ENCODE assay signal across 25 cellular contexts in the genomic region with DNA sequence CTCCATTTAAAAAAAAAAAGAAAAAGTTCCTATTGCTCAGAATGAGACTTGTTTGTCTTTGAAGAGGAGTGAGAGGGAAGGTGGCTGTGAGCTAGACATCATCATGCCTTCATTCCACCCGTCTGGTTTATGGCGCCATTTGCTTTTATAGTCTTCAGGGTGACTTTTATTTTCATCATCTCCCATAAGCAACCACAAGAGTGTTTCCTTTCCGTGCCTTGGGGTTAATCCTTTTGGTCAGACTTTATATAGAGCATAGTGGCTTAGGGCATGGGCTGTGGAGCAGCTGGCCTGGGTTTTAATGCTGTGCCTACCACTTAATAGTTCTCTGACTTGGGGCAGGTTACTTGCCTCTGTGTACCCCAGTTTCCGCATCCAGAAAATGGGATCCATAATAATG.
"Had no signal": no experiment of that assay in that cellular context is flagged by ENCODE, and none has a peak within 500 bp of the region (broad histone marks: within the 10 kb centered on the region; RNA-seq: fewer than 3 reads in every experiment).

No MANE protein-coding gene starts in this region.

- H2AFZ ChIP-seq: hepatocyte, neural progenitor cell, parathyroid adenoma had no signal

- H3K36me3 ChIP-seq: neural progenitor cell, uterus had no signal

- H3K27me3 Mint-ChIP-seq: central memory CD8-positive, alpha-beta T cell; naive thymus-derived CD8-positive, alpha-beta T cell; type B pancreatic cell had no signal

- H3K9ac ChIP-seq: neural progenitor cell, parathyroid adenoma had no signal

- H3K27ac Mint-ChIP-seq: activated naive CD4-positive, alpha-beta T cell treated with anti-CD3 and anti-CD28 coated beads, Interleukin-2, amount 50 U/mL, for 72 hours; activated T-cell treated with anti-CD3 and anti-CD28 coated beads, Interleukin-2, amount 50 U/mL, for 72 hours; neural progenitor cell had no signal

- H3K4me1 ChIP-seq: gastroesophageal sphincter, neural progenitor cell, parathyroid adenoma, uterus had no signal

- DNase-seq: activated CD4-positive, alpha-beta T cell treated with anti-CD3 and anti-CD28 coated beads for 4 hours; activated CD4-positive, alpha-beta T cell treated with anti-CD3 and anti-CD28 coated beads, Interleukin-2, amount 50 U/mL, for 4 hours; activated CD8-positive, alpha-beta memory T cell treated with anti-CD3 and anti-CD28 coated beads, Interleukin-2, amount 50 U/mL, for 4 hours; activated naive CD4-positive, alpha-beta T cell; activated T-cell treated with anti-CD3 and anti-CD28 coated beads, Interleukin-2, amount 50 U/mL, for 72 hours; dermis blood vessel endothelial cell; effector CD4-positive, alpha-beta T cell; left cardiac atrium; mammary epithelial cell; naive thymus-derived CD8-positive, alpha-beta T cell; occipital lobe; spleen; stimulated activated CD4-positive, alpha-beta T cell treated with anti-CD3 and anti-CD28 coated beads, Interleukin-2, amount 100 ng/mL, for 48 hours; stimulated activated naive CD4-positive, alpha-beta T cell treated with Interleukin-2 at 50 U/mL for 16 hours; uterus had no signal

- H3K27ac ChIP-seq: gastroesophageal sphincter, hepatocyte, neural progenitor cell, parathyroid adenoma, right atrium auricular region, thoracic aorta, uterus, VCaP had no signal

- H3K4me3 Mint-ChIP-seq: activated T-cell treated with anti-CD3 and anti-CD28 coated beads, Interleukin-2, amount 50 U/mL, for 72 hours; central memory CD8-positive, alpha-beta T cell; naive thymus-derived CD8-positive, alpha-beta T cell; neural progenitor cell; type B pancreatic cell had no signal

- H3K4me3 ChIP-seq: gastroesophageal sphincter, hepatocyte, neural progenitor cell, right atrium auricular region, spleen, thoracic aorta, uterus had no signal

- H3K4me2 ChIP-seq: hepatocyte, neural progenitor cell had no signal

- H3K4me1 Mint-ChIP-seq: neural progenitor cell had no signal

- H3K9me3 Mint-ChIP-seq: activated naive CD4-positive, alpha-beta T cell treated with anti-CD3 and anti-CD28 coated beads, Interleukin-2, amount 50 U/mL, for 72 hours; activated T-cell treated with anti-CD3 and anti-CD28 coated beads, Interleukin-2, amount 50 U/mL, for 72 hours; central memory CD8-positive, alpha-beta T cell; naive thymus-derived CD8-positive, alpha-beta T cell; neural progenitor cell; type B pancreatic cell had no signal

- H3K27me3 ChIP-seq: gastroesophageal sphincter, hepatocyte, neural progenitor cell, right atrium auricular region, spleen, uterus had no signal

- H3K9me3 ChIP-seq: gastroesophageal sphincter, right atrium auricular region, spleen, thoracic aorta, uterus had no signal

- ATAC-seq: activated naive CD4-positive, alpha-beta T cell treated with anti-CD3 and anti-CD28 coated beads, Interleukin-2, amount 50 U/mL, for 72 hours; activated T-cell treated with anti-CD3 and anti-CD28 coated beads, Interleukin-2, amount 50 U/mL, for 72 hours; gastroesophageal sphincter; left cardiac atrium; naive thymus-derived CD8-positive, alpha-beta T cell had no signal
